16 cellular contexts compared by ENCODE assay signal in the genomic region with DNA sequence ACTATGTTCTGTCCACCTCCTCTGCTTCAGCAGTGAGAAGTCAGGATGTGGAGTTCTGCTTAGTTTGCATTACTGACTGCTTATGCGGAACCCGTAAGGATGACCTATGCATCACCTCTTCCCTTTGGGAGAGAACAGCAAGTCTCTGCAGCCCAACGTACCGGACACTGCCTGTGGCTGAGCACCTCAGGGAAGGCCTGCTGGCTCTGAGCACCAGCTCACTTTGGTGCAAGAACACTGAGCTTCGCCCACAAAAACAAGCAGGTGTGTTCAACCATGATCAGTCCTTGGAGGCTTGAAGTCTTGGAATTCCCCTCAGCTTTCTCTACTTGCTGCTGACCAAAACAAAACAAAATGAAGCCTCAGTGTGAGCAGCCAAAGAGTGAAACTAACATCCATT. TPM values are rescaled to one million over a fixed set of nuclear protein-coding genes. Genes with fewer than 3 reads are reported as not detected.
A peak's percentile ranks its signal among the peaks of the same experiment; 100 is the strongest.
DNase-seq lines count a peak whose midpoint lies in the region; ATAC-seq and TF ChIP-seq lines count a peak whose summit lies in the region.
"Had no signal": no experiment of that assay in that cellular context is flagged by ENCODE, and none has a peak within 500 bp of the region (broad histone marks: within the 10 kb centered on the region; RNA-seq: fewer than 3 reads in every experiment).

No MANE protein-coding gene starts in this region.

- TF ChIP-seq CTCF in GM23338 (conservative IDR thresholded peaks at IDR 0.05; ENCODE audit: low read depth in 2 of 2), result no peak
- TF ChIP-seq CTCF in left ventricle myocardium inferior (IDR thresholded peaks at IDR 0.05; ENCODE audit: borderline replicate concordance), result no peak
- no peak for TF ChIP-seq CTCF in stomach (IDR thresholded peaks at IDR 0.05)

- H3K4me1 ChIP-seq in GM23338 (ENCODE audit: insufficient read depth) (no peaks in the 10 kb centered on the region), left ventricle myocardium inferior (no peaks in the 10 kb centered on the region), stomach (no peaks in the 10 kb centered on the region)
- H3K4me1 ChIP-seq: breast epithelium, tibial artery had no signal

- 72 to 86% (median 83%) methylated on average over 5 of the region's 5 CpGs for WGBS in stomach, 5 donors

- H3K27me3 Mint-ChIP-seq in GM23338 (ENCODE audit: insufficient read depth, low read depth, poor library complexity) (peaks cover 5% of the 10 kb centered on the region), naive B cell (peaks cover 6 to 12% (median 7%) of the 10 kb centered on the region in 3 donors)
- H3K27me3 Mint-ChIP-seq: activated naive CD4-positive, alpha-beta T cell treated with anti-CD3 and anti-CD28 coated beads, Interleukin-2, amount 50 U/mL, for 24 hours had no signal

- H3K4me2 ChIP-seq in GM23338, result no peak overlapping the region
- H3K4me2 ChIP-seq: PC-9 had no signal

- H3K27me3 ChIP-seq in GM23338 (ENCODE audit: insufficient read depth) (no peaks in the 10 kb centered on the region), left ventricle myocardium inferior (ENCODE audit: low read depth) (no peaks in the 10 kb centered on the region), stomach (no peaks in the 10 kb centered on the region)
- H3K27me3 ChIP-seq: breast epithelium, tibial artery had no signal

- ATAC-seq in GM18861 (IDR thresholded peaks at IDR 0.05; ENCODE audit: unreplicated experiment) (peak; percentile 60), GM23338 (peak; percentile 38), HG03565 (IDR thresholded peaks at IDR 0.05; ENCODE audit: unreplicated experiment) (peak; percentile 61), naive B cell (ENCODE audit: low read depth in 2 of 2) (peak; percentile 81 to 84)

- H3F3A ChIP-seq in GM23338 (replicated peaks; ENCODE audit: low read depth), result no peaks in the 10 kb centered on the region

- H3K36me3 Mint-ChIP-seq in GM23338 (ENCODE audit: low read depth) (no peaks in the 10 kb centered on the region), naive B cell (peaks cover 8 to 20% of the 10 kb centered on the region in 2 donors)
- H3K36me3 Mint-ChIP-seq: activated naive CD4-positive, alpha-beta T cell treated with anti-CD3 and anti-CD28 coated beads, Interleukin-2, amount 50 U/mL, for 24 hours had no signal

- H3K4me3 ChIP-seq in GM23338, result no peak overlapping the region
- no peak overlapping the region for H3K4me3 ChIP-seq in left ventricle myocardium inferior
- no peak overlapping the region for H3K4me3 ChIP-seq in stomach
- H3K4me3 ChIP-seq: breast epithelium, PC-9, tibial artery had no signal

- H3K9me2 ChIP-seq in GM23338 (ENCODE audit: insufficient read depth), result peaks cover 6% of the 10 kb centered on the region

- H3K9me3 ChIP-seq in left ventricle myocardium inferior (replicated peaks) (no peaks in the 10 kb centered on the region), stomach (no peaks in the 10 kb centered on the region)
- H3K9me3 ChIP-seq: breast epithelium, tibial artery had no signal

- no peak overlapping the region for H3K27ac ChIP-seq in GM23338 (ENCODE audit: low read depth)
- H3K27ac ChIP-seq in left ventricle myocardium inferior (replicated peaks), result no peak overlapping the region
- H3K27ac ChIP-seq in stomach, result no peak overlapping the region
- H3K27ac ChIP-seq: breast epithelium, PC-9, tibial artery, WERI-Rb-1 had no signal

- no peaks in the 10 kb centered on the region for H4K20me1 ChIP-seq in GM23338 (replicated peaks; ENCODE audit: insufficient read depth)

- no peaks in the 10 kb centered on the region for H3K79me2 ChIP-seq in GM23338 (replicated peaks; ENCODE audit: insufficient read depth)

- H3K27ac Mint-ChIP-seq in GM23338, result no peak overlapping the region
- peak overlapping the region in 1 of 6 donors; percentile 93 for H3K27ac Mint-ChIP-seq in naive B cell
- H3K27ac Mint-ChIP-seq: activated naive CD4-positive, alpha-beta T cell treated with anti-CD3 and anti-CD28 coated beads, Interleukin-2, amount 50 U/mL, for 24 hours had no signal

- DNase-seq in GM23338 (ENCODE audit: low spot score), result no peak
- DNase-seq in naive B cell, result peak; percentile 33
- no peak for DNase-seq in left ventricle myocardium inferior
- DNase-seq in NCI-H2227 treated with DMSO at 0.1 percent for 48 hours (lab: John Stamatoyannopoulos, UW), result no peak
- no peak for DNase-seq in COLO668 (lab: John Stamatoyannopoulos, UW; ENCODE audit: unreplicated experiment)
- no peak for DNase-seq in stomach
- DNase-seq: KBM-7, NCI-H1417 treated with DMSO at 0.1 percent for 48 hours, NCI-H510A, PC-9, tibial artery, WERI-Rb-1 had no signal

- H3K9me3 Mint-ChIP-seq in GM23338 (no peaks in the 10 kb centered on the region), naive B cell (peaks cover 0 to 5% (median 0%) of the 10 kb centered on the region in 7 donors)
- H3K9me3 Mint-ChIP-seq: activated naive CD4-positive, alpha-beta T cell treated with anti-CD3 and anti-CD28 coated beads, Interleukin-2, amount 50 U/mL, for 24 hours had no signal

- peak overlapping the region; percentile 1; the same call in 1 of the 2 replicates for H2AFZ ChIP-seq in GM23338
- H2AFZ ChIP-seq: PC-9 had no signal

- H3K36me3 ChIP-seq in GM23338 (ENCODE audit: insufficient read depth), result no peaks in the 10 kb centered on the region
- H3K36me3 ChIP-seq in left ventricle myocardium inferior, result no peaks in the 10 kb centered on the region
- H3K36me3 ChIP-seq in stomach, result no peaks in the 10 kb centered on the region
- H3K36me3 ChIP-seq: breast epithelium, tibial artery, WERI-Rb-1 had no signal

- H3K4me3 Mint-ChIP-seq in GM23338 (no peak overlapping the region), naive B cell (peak overlapping the region in 6 of 8 donors; percentile 20 to 81 (median 54))
- H3K4me3 Mint-ChIP-seq: activated naive CD4-positive, alpha-beta T cell treated with anti-CD3 and anti-CD28 coated beads, Interleukin-2, amount 50 U/mL, for 24 hours had no signal

- no peak for TF ChIP-seq POLR2A in stomach (IDR thresholded peaks at IDR 0.05)

- H3K4me1 Mint-ChIP-seq in GM23338 (peaks cover 14% of the 10 kb centered on the region), naive B cell (peaks cover 24 to 26% (median 24%) of the 10 kb centered on the region in 3 donors)
- H3K4me1 Mint-ChIP-seq: activated naive CD4-positive, alpha-beta T cell treated with anti-CD3 and anti-CD28 coated beads, Interleukin-2, amount 50 U/mL, for 24 hours had no signal

- TF ChIP-seq EP300 in stomach (IDR thresholded peaks at IDR 0.05), result no peak

- intact Hi-C loops in left ventricle myocardium inferior (cut with micrococcal nuclease) (no loop called here), stomach (cut with DNase I; ENCODE audit: low total_unique reads) (no loop called here)

TF ChIP-seq in GM23338, 12 proteins besides CTCF, POLR2A, EP300 and RAD21 (continues in another document):
- TF ChIP-seq JUNB (IDR thresholded peaks at IDR 0.05; ENCODE audit: unreplicated experiment) (no peak), EZH2phosphoT487 (IDR thresholded peaks at IDR 0.05; ENCODE audit: unreplicated experiment) (no peak), ZNF331 (CRISPR knock-in tag; IDR thresholded peaks at IDR 0.05; ENCODE audit: low read depth) (no peak), NANOG (IDR thresholded peaks at IDR 0.05; ENCODE audit: borderline replicate concordance) (no peak), STAT1 (IDR thresholded peaks at IDR 0.05; ENCODE audit: unreplicated experiment) (no peak)

RNA-seq across cellular contexts. Expression of gene NCK2, which starts 52.8 kb away (rescaled TPM):
- total RNA-seq in GM23338 (2014; rRNA removed; shearing (Covaris generic)), result 59.9 and 62.4 TPM in 2 replicates
- polyA plus RNA-seq in GM23338 (2016; fragmentation: Nextera tagmentation; extraction: Ambion mirVana) (26.9 and 28.4 TPM in 2 replicates), naive B cell (ENCODE audit: low read depth in 6 of 6) (100 to 1,000 TPM in 1 of 6 donors, 10 to 100 TPM in 5; 70.7 to 108 (median 76.7) TPM), stomach (10 to 100 TPM; 23.1 to 61.6 (median 45.5) TPM)
- total RNA-seq in left ventricle myocardium inferior (24.7 TPM), stomach (10 to 100 TPM; 27.0 to 88.9 (median 40.3) TPM)
